Comparison of ENCODE assay signal across 8 cellular contexts in genomic region chr18:69636529-69637301, GRCh38.
DNase-seq lines count a peak whose midpoint lies in the region; ATAC-seq and TF ChIP-seq lines count a peak whose summit lies in the region.

No MANE protein-coding gene starts in this region.

- ATAC-seq in GM18870 (IDR thresholded peaks at IDR 0.05; ENCODE audit: unreplicated experiment): peak; percentile 56
- peak; percentile 63 for ATAC-seq in HG03460 (IDR thresholded peaks at IDR 0.05; ENCODE audit: unreplicated experiment)
- ATAC-seq in HG02571 (IDR thresholded peaks at IDR 0.05; ENCODE audit: unreplicated experiment): no peak
- ATAC-seq in activated CD4-positive, CD25-positive, alpha-beta regulatory T cell treated with anti-CD3 and anti-CD28 coated beads, Interleukin-2, amount 50 U/mL, for 24 hours: no peak

- TF ChIP-seq CTCF in AG10803 (conservative IDR thresholded peaks at IDR 0.05; ENCODE audit: low read length) (peak; percentile 30), choroid plexus epithelial cell (conservative IDR thresholded peaks at IDR 0.05; ENCODE audit: low read depth, low read length) (peak; percentile 55)

- DNase-seq in AG10803 (ENCODE audit: low read depth) (no peak), choroid plexus epithelial cell (ENCODE audit: low read depth) (peak; percentile 9), HPDE6-E6E7 (ENCODE audit: extremely low spot score) (no peak), DMS79 (lab: John Stamatoyannopoulos, UW) (no peak)

- H3K4me3 ChIP-seq in AG10803 (ENCODE audit: low read length): no peak overlapping the region
- H3K4me3 ChIP-seq in choroid plexus epithelial cell (ENCODE audit: low read depth, low read length): no peak overlapping the region

Comparison
In these comparisons a context has a peak if more than half of its experiments do, and no peak if none do; other contexts are left out.
1. ATAC-seq: peak in GM18870 (single experiment) and HG03460 (single experiment); none in HG02571 (single experiment) and activated CD4-positive, CD25-positive, alpha-beta regulatory T cell treated with anti-CD3 and anti-CD28 coated beads, Interleukin-2, amount 50 U/mL, for 24 hours (0 of 2).